1 cellular context compared by ENCODE assay signal in the genomic region with DNA sequence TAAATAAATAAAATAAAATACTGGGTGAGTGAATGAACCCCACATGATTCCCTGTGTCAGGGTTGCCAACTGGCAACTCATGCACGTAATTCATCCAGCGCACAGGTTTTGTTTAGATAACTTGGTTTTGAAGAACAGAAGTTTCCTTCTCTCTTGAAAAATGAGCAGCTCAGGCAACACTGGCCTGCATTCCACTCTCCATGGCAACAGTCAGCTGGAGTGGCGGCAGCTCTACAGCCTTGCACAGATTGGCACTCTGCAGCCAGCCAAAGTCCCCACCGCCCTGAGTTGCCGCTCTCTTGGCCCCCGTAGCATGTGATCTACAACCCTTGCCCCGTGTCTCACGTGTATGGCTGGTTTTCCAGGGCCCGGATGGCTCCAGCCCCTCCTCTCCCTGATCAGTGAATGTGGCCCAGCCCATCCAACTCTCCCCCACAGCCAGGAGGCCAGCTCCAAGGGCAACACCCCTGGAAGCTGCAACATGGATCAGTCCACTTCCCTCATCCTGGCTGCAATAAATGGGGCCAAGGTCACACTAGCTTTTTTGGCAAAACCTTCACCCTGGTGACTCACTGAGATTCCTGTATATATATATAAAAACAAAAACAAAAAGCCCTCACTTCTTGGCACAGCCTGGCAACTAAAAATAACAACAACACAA.
A peak's percentile ranks its signal among the peaks of the same experiment; 100 is the strongest.
TF ChIP-seq lines count a peak whose summit lies in the region.

No MANE protein-coding gene starts in this region.

TF ChIP-seq in liver, 16 proteins besides CTCF, POLR2A, EP300 and RAD21 (continued from another document):
- TF ChIP-seq REST (IDR thresholded peaks at IDR 0.05) (peak; percentile 51), JUND (IDR thresholded peaks at IDR 0.05) (peak; percentile 95 to 96)
- TF ChIP-seq, protein P1, sequence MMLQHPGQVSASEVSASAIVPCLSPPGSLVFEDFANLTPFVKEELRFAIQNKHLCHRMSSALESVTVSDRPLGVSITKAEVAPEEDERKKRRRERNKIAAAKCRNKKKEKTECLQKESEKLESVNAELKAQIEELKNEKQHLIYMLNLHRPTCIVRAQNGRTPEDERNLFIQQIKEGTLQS (IDR thresholded peaks at IDR 0.05), result peak; percentile 90
- TF ChIP-seq, protein P2, sequence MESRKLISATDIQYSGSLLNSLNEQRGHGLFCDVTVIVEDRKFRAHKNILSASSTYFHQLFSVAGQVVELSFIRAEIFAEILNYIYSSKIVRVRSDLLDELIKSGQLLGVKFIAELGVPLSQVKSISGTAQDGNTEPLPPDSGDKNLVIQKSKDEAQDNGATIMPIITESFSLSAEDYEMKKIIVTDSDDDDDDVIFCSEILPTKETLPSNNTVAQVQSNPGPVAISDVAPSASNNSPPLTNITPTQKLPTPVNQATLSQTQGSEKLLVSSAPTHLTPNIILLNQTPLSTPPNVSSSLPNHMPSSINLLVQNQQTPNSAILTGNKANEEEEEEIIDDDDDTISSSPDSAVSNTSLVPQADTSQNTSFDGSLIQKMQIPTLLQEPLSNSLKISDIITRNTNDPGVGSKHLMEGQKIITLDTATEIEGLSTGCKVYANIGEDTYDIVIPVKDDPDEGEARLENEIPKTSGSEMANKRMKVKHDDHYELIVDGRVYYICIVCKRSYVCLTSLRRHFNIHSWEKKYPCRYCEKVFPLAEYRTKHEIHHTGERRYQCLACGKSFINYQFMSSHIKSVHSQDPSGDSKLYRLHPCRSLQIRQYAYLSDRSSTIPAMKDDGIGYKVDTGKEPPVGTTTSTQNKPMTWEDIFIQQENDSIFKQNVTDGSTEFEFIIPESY (IDR thresholded peaks at IDR 0.05), result peak; percentile 79
TF ChIP-seq in liver: peak in this region for 13; not testable (repeated sequence) for 3.
